11 cellular contexts compared by ENCODE assay signal in the genomic region with DNA sequence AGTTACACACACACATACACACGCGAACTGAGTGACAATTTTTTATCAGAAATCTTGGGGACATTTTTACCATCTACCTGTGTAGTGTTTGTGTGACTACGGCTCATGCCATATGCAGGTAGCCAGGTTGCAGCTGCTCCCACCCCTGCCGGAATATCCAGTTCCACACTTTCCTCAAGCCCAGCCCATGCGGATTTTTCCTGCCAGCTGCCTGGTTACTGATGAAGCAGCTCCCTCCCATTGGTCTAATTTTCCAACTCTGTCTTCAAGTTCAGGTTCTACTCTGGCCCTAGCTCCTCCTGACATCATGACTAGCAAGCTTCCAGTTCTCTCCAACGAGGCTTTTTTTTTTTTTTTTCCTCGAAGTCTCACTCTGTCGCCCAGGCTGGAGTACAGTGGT. TPM values are rescaled to one million over a fixed set of nuclear protein-coding genes. Genes with fewer than 3 reads are reported as not detected.
DNase-seq lines count a peak whose midpoint lies in the region; ATAC-seq and TF ChIP-seq lines count a peak whose summit lies in the region.
"Had no signal": no experiment of that assay in that cellular context is flagged by ENCODE, and none has a peak within 500 bp of the region (broad histone marks: within the 10 kb centered on the region; RNA-seq: fewer than 3 reads in every experiment).

No MANE protein-coding gene starts in this region.

- H3K9me3 ChIP-seq in cardiac muscle cell (ENCODE audit: low read depth) (no peaks in the 10 kb centered on the region), left ventricle myocardium inferior (replicated peaks) (no peaks in the 10 kb centered on the region)

- ATAC-seq in GM18907 (IDR thresholded peaks at IDR 0.05; ENCODE audit: unreplicated experiment) (no peak), GM19023 (IDR thresholded peaks at IDR 0.05; ENCODE audit: unreplicated experiment) (no peak)
- ATAC-seq: T-cell had no signal

- H3K27me3 ChIP-seq in cardiac muscle cell (no peaks in the 10 kb centered on the region), left ventricle myocardium inferior (ENCODE audit: low read depth) (peaks cover 7% of the 10 kb centered on the region)

- H3K27ac ChIP-seq in cardiac muscle cell: no peak overlapping the region
- H3K27ac ChIP-seq in left ventricle myocardium inferior (replicated peaks): no peak overlapping the region

- H3K4me3 ChIP-seq in cardiac muscle cell: no peak overlapping the region
- H3K4me3 ChIP-seq in left ventricle myocardium inferior: no peak overlapping the region

- TF ChIP-seq CTCF in cardiac muscle cell (IDR thresholded peaks at IDR 0.05; ENCODE audit: low read depth, low read length): no peak
- no peak for TF ChIP-seq CTCF in left ventricle myocardium inferior (IDR thresholded peaks at IDR 0.05; ENCODE audit: borderline replicate concordance)
- no peak for TF ChIP-seq CTCF in GM13976 (IDR thresholded peaks at IDR 0.05; ENCODE audit: borderline replicate concordance, control extremely low read depth, extremely low read depth, insufficient read depth, missing control alignments)

- DNase-seq in cardiac muscle cell (ENCODE audit: low read depth in 1 of 2, low spot score in 1 of 2): peak; percentile 69 to 80
- no peak for DNase-seq in left ventricle myocardium inferior
- peak; percentile 56 for DNase-seq in astrocyte of the hippocampus (ENCODE audit: low read depth, low spot score)
- DNase-seq in islet precursor cell: peak; percentile 86
- no peak for DNase-seq in GM13976 (ENCODE audit: low spot score)
- DNase-seq in OCI-M2 (lab: John Stamatoyannopoulos, UW; ENCODE audit: unreplicated experiment): no peak
- DNase-seq: activated naive CD4-positive, alpha-beta T cell treated with anti-CD3 and anti-CD28 coated beads for 36 hours; natural killer cell; T-cell had no signal

- H3K36me3 ChIP-seq in cardiac muscle cell (no peaks in the 10 kb centered on the region), left ventricle myocardium inferior (no peaks in the 10 kb centered on the region)

- H3K4me1 ChIP-seq in cardiac muscle cell (ENCODE audit: low read depth) (peaks cover under 1% of the 10 kb centered on the region), left ventricle myocardium inferior (no peaks in the 10 kb centered on the region)

- intact Hi-C loops in left ventricle myocardium inferior (cut with micrococcal nuclease): no loop called here

- in situ Hi-C loops in GM13976 (cut with MboI; ENCODE audit: low sequenced_read_pairs, unreplicated experiment): no loop called here

RNA-seq across cellular contexts. Expression of a gene that starts 4.8 kb away (rescaled TPM):
- total RNA-seq in cardiac muscle cell: not detected in 2 replicates
- polyA plus RNA-seq in cardiac muscle cell: not detected in 2 replicates
- total RNA-seq in left ventricle myocardium inferior: not detected
- total RNA-seq: activated naive CD4-positive, alpha-beta T cell treated with anti-CD3 and anti-CD28 coated beads for 36 hours; natural killer cell; T-cell had no signal

RNA-seq across cellular contexts. Expression of a gene that starts 8.6 kb away (rescaled TPM):
- total RNA-seq in cardiac muscle cell: not detected in 2 replicates
- polyA plus RNA-seq in cardiac muscle cell: 0.06 TPM in 1 of 2 replicates, not detected in the other
- total RNA-seq in left ventricle myocardium inferior: not detected
- total RNA-seq: activated naive CD4-positive, alpha-beta T cell treated with anti-CD3 and anti-CD28 coated beads for 36 hours; natural killer cell; T-cell had no signal

RNA-seq across cellular contexts. Expression of a gene that starts 25.7 kb away (rescaled TPM):
- total RNA-seq in cardiac muscle cell (0.63 and 1.2 TPM in 2 replicates), left ventricle myocardium inferior (3.1 TPM)
- polyA plus RNA-seq in cardiac muscle cell: 1.1 TPM in 1 of 2 replicates, not detected in the other
- total RNA-seq: activated naive CD4-positive, alpha-beta T cell treated with anti-CD3 and anti-CD28 coated beads for 36 hours; natural killer cell; T-cell had no signal

Comparison
In these comparisons a context has a peak if more than half of its experiments do, and no peak if none do; other contexts are left out.
1. DNase-seq: peak in cardiac muscle cell (2 of 2), astrocyte of the hippocampus (single experiment) and islet precursor cell (single experiment); none in left ventricle myocardium inferior (single experiment), GM13976 (single experiment) and OCI-M2 (single experiment).